ENCODE assay signal across 8 cellular contexts in the genomic region with DNA sequence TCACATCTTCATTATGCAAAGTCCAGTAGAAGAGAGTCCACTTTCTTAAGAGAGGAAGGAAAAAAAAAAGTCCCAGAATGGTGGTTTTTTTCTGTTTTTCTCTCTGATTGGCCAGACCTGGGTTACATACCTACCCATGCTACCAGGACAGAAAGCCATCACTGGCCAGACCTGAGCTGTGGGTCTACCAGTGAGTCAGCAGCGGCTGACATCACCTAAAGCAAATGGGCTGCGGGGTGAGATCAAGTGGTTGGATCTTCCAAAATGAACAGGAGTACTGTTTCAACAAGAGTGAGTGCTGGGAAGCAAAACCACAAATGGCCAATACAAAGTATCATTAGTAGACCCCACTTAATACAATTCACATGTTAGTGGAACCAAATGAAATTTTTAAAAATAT. TPM values are rescaled to one million over a fixed set of nuclear protein-coding genes. Genes with fewer than 3 reads are reported as not detected.
DNase-seq lines count a peak whose midpoint lies in the region; ATAC-seq and TF ChIP-seq lines count a peak whose summit lies in the region.

No MANE protein-coding gene starts in this region.

- TF ChIP-seq EP300 in gastroesophageal sphincter (IDR thresholded peaks at IDR 0.05) = no peak

- no peak for TF ChIP-seq POLR2A in gastroesophageal sphincter (IDR thresholded peaks at IDR 0.05)

- H3K27ac ChIP-seq in GM23248 = no peak overlapping the region
- no peak overlapping the region for H3K27ac ChIP-seq in gastroesophageal sphincter

- no peaks in the 10 kb centered on the region for H4K20me1 ChIP-seq in GM23248 (ENCODE audit: insufficient read depth)
- H4K20me1 ChIP-seq in Loucy (ENCODE audit: insufficient read depth, low read length, poor library complexity, severe bottlenecking) = no peaks in the 10 kb centered on the region

- no peaks in the 10 kb centered on the region for H3F3A ChIP-seq in GM23248 (ENCODE audit: insufficient read depth)
- H3F3A ChIP-seq in Loucy (ENCODE audit: low read depth) = no peaks in the 10 kb centered on the region

- no peaks in the 10 kb centered on the region for H3K4me1 ChIP-seq in GM23248 (ENCODE audit: insufficient read depth)
- peaks cover 32% of the 10 kb centered on the region for H3K4me1 ChIP-seq in Loucy (ENCODE audit: insufficient read depth, low read length, poor library complexity, severe bottlenecking)
- peaks cover 0 to 16% (median 0%) of the 10 kb centered on the region in 3 donors for H3K4me1 ChIP-seq in gastroesophageal sphincter

- H3K36me3 ChIP-seq in GM23248 (ENCODE audit: low read depth) (no peaks in the 10 kb centered on the region), Loucy (ENCODE audit: insufficient read depth, low read length) (no peaks in the 10 kb centered on the region), gastroesophageal sphincter (no peaks in the 10 kb centered on the region)

- H3K9ac ChIP-seq in GM23248 (no peak overlapping the region), Loucy (ENCODE audit: low read depth, low read length, poor library complexity, severe bottlenecking) (peak overlapping the region; percentile 77)

- DNase-seq in GM23248 = no peak
- peak; percentile 4 for DNase-seq in choroid plexus epithelial cell (ENCODE audit: low read depth)
- DNase-seq in omental fat pad (ENCODE audit: low spot score) = no peak
- no peak for DNase-seq in stimulated activated CD4-positive, alpha-beta T cell treated with anti-CD3 and anti-CD28 coated beads, Interleukin-4, amount 100 ng/mL, for 1 hour
- DNase-seq in EL = no peak
- DNase-seq in NAMALWA (ENCODE audit: low spot score) = no peak

- H3K79me2 ChIP-seq in GM23248 (ENCODE audit: insufficient read depth) (no peaks in the 10 kb centered on the region), Loucy (ENCODE audit: insufficient read depth, low read length) (peaks cover 28% of the 10 kb centered on the region)

- 62 to 78% methylated on average over 2 of the region's 2 CpGs for WGBS in GM23248 (ENCODE audit: low coverage in 1 of 2, low lambda C conversion rate in 2 of 2, missing lambda C conversion rate in 2 of 2), 2 experiments
- 57% methylated on average over 2 of the region's 2 CpGs; no CpG with 5 or more reads in 1 of the 2 donors for WGBS in gastroesophageal sphincter (ENCODE audit: low coverage in 1 of 2), 2 donors

- H3K27me3 ChIP-seq in GM23248 (replicated peaks; ENCODE audit: insufficient read depth) (peaks cover 41% of the 10 kb centered on the region), Loucy (ENCODE audit: insufficient read depth, low read length, poor library complexity, severe bottlenecking) (no peaks in the 10 kb centered on the region), gastroesophageal sphincter (peaks cover 69% of the 10 kb centered on the region)

- peak; percentile 46 for ATAC-seq in omental fat pad (ENCODE audit: low FRiP score)
- no peak for ATAC-seq in gastroesophageal sphincter

- H3K9me2 ChIP-seq in GM23248 (ENCODE audit: insufficient read depth) (no peaks in the 10 kb centered on the region), Loucy (replicated peaks; ENCODE audit: low read depth, low read length) (no peaks in the 10 kb centered on the region)

- in situ Hi-C loops in GM23248 (cut with MboI) = no loop called here

- H3K9me3 ChIP-seq in GM23248 (ENCODE audit: low read depth) (no peaks in the 10 kb centered on the region), Loucy (ENCODE audit: insufficient read depth, low read depth, low read length) (no peaks in the 10 kb centered on the region), gastroesophageal sphincter (no peaks in the 10 kb centered on the region)

- H2AFZ ChIP-seq in GM23248 (peak overlapping the region; percentile 50; the same call in 1 of the 2 replicates), Loucy (ENCODE audit: low read length) (peak overlapping the region; percentile 57)

- H3K4me3 ChIP-seq in GM23248 (no peak overlapping the region), Loucy (ENCODE audit: low read length, poor library complexity, severe bottlenecking) (peak overlapping the region; percentile 79), choroid plexus epithelial cell (ENCODE audit: low read depth, low read length) (no peak overlapping the region), gastroesophageal sphincter (peak overlapping the region in 1 of 2 donors; percentile 57)

- no peak for TF ChIP-seq CTCF in Loucy (conservative IDR thresholded peaks at IDR 0.05; ENCODE audit: low read length)
- TF ChIP-seq CTCF in choroid plexus epithelial cell (conservative IDR thresholded peaks at IDR 0.05; ENCODE audit: low read depth, low read length) = no peak
- no peak for TF ChIP-seq CTCF in omental fat pad (IDR thresholded peaks at IDR 0.05)
- no peak for TF ChIP-seq CTCF in gastroesophageal sphincter (IDR thresholded peaks at IDR 0.05)

- no peak overlapping the region for H3K4me2 ChIP-seq in GM23248 (ENCODE audit: unreplicated experiment)
- peak overlapping the region; percentile 82 for H3K4me2 ChIP-seq in Loucy (ENCODE audit: low read depth, low read length, poor library complexity, severe bottlenecking)

RNA-seq across cellular contexts. Expression of a gene that starts 1.6 kb away (rescaled TPM):
- not detected in 2 replicates for total RNA-seq in GM23248 (2014; rRNA removed; shearing (Covaris generic))
- polyA plus RNA-seq in GM23248 (2016; fragmentation: Nextera tagmentation; extraction: Ambion mirVana) = not detected in 2 replicates
- total RNA-seq in omental fat pad (not detected), gastroesophageal sphincter (under 1 TPM in 1 of 4 donors, not detected in 3; 0.13 TPM)
